ENCODE assay signal across 8 cellular contexts in genomic region chr9:120714088-120714845, GRCh38. TPM values are rescaled to one million over a fixed set of nuclear protein-coding genes. Genes with fewer than 3 reads are reported as not detected.
DNase-seq lines count a peak whose midpoint lies in the region; ATAC-seq, FAIRE-seq and TF ChIP-seq lines count a peak whose summit lies in the region.

Gene MEGF9, minus strand, starts transcription at chr9:120714470. Its CDS starts 112 bp downstream, at chr9:120714358.

- 0 to 1% (median 0%) methylated on average over 72 to 102 of the region's 102 CpGs for WGBS in small intestine, 3 donors

- CTCF ChIA-PET in AG04450 (lab: Charles Lee) = no interaction called here

- H3K4me3 ChIP-seq in AG04450 (ENCODE audit: low read depth, low read length) (peak within 1 kb of the TSS; percentile 77), WERI-Rb-1 (ENCODE audit: low read depth, low read length) (peak within 1 kb of the TSS; percentile 85), bronchial epithelial cell (ENCODE audit: low read depth, low read length) (peak within 1 kb of the TSS; percentile 92), small intestine (ENCODE audit: low read depth in 1 of 2, low read length in 2 of 2) (peak within 1 kb of the TSS; percentile 73 to 91)

- H3K36me3 ChIP-seq in WERI-Rb-1 = no peaks in the 10 kb centered on the region
- no peaks in the 10 kb centered on the region for H3K36me3 ChIP-seq in bronchial epithelial cell (ENCODE audit: control insufficient read depth, insufficient read depth, low read length)
- H3K36me3 ChIP-seq in small intestine (ENCODE audit: control insufficient read depth in 2 of 2, insufficient read depth in 2 of 2, low read length in 2 of 2) = no peaks in the 10 kb centered on the region

- H3K4me1 ChIP-seq in small intestine (ENCODE audit: control insufficient read depth in 2 of 2, insufficient read depth in 1 of 2, low read depth in 1 of 2, low read length in 1 of 2) = peaks cover 0 to 6% of the 10 kb centered on the region in 2 donors

- H3K9me3 ChIP-seq in AG04450 (ENCODE audit: control insufficient read depth, insufficient read depth, low read length) = no peaks in the 10 kb centered on the region
- H3K9me3 ChIP-seq in WERI-Rb-1 (ENCODE audit: severe bottlenecking) = no peaks in the 10 kb centered on the region
- no peaks in the 10 kb centered on the region for H3K9me3 ChIP-seq in small intestine (ENCODE audit: control insufficient read depth, low read depth)

- peak; percentile 91 for DNase-seq in AG04450 (ENCODE audit: low read depth, low spot score)
- DNase-seq in NCI-H2196 treated with DMSO at 0.1 percent for 48 hours (lab: John Stamatoyannopoulos, UW; ENCODE audit: unreplicated experiment) = peak; percentile 93
- DNase-seq in WERI-Rb-1 = peak; percentile 99
- DNase-seq in bronchial epithelial cell (ENCODE audit: low read depth) = peak; percentile 89
- peak; percentile 99 for DNase-seq in iPS-NIHi11 (ENCODE audit: low spot score)
- DNase-seq in small intestine = peak; percentile 99

- H3K27ac ChIP-seq in AG04450 (ENCODE audit: low read depth, low read length) = peak within 1 kb of the TSS; percentile 49
- peak within 1 kb of the TSS; percentile 92 for H3K27ac ChIP-seq in WERI-Rb-1
- H3K27ac ChIP-seq in small intestine (ENCODE audit: low read depth in 1 of 2, low read length in 1 of 2) = peak within 1 kb of the TSS; percentile 58 to 90

- FAIRE-seq in bronchial epithelial cell (lab: Jason Lieb, UNC) (no peak), small intestine (lab: Jason Lieb, UNC) (no peak)

- H3K27me3 ChIP-seq in AG04450 (ENCODE audit: control insufficient read depth, insufficient read depth, low read length) (no peaks in the 10 kb centered on the region), WERI-Rb-1 (ENCODE audit: insufficient read depth, low read depth, severe bottlenecking) (peaks cover 3% of the 10 kb centered on the region), bronchial epithelial cell (ENCODE audit: control insufficient read depth, insufficient read depth, low read length) (no peaks in the 10 kb centered on the region), small intestine (ENCODE audit: control insufficient read depth in 2 of 2, insufficient read depth in 2 of 2, low read length in 2 of 2) (no peaks in the 10 kb centered on the region)

- TF ChIP-seq CTCF in AG04450 (IDR thresholded peaks at IDR 0.05; ENCODE audit: low read depth, low read length) = no peak
- no peak for TF ChIP-seq CTCF in WERI-Rb-1 (IDR thresholded peaks at IDR 0.05; ENCODE audit: low read depth, low read length)
- TF ChIP-seq CTCF in bronchial epithelial cell (IDR thresholded peaks at IDR 0.05; ENCODE audit: insufficient read depth, low read length, severe bottlenecking) = no peak

- POLR2A ChIA-PET in AG04450 (lab: Yijun Ruan, JAX) = interaction anchor here (0.5 to 2.3 kb wide), 5 partner anchors 9 to 70 kb away, joined by 3 to 31 read pairs (median 6); no protein-coding TSS in a partner anchor

- ATAC-seq in GM18907 (IDR thresholded peaks at IDR 0.05; ENCODE audit: unreplicated experiment) (peak; percentile 95), HG03139 (IDR thresholded peaks at IDR 0.05; ENCODE audit: unreplicated experiment) (peak; percentile 93)

RNA-seq across cellular contexts. Expression of gene MEGF9, which starts in this region (rescaled TPM):
- 11.4 and 12.9 TPM in 2 replicates for polyA plus RNA-seq in AG04450 (2011; rRNA removed)
- polyA minus RNA-seq in AG04450 (2011; rRNA and poly(A)+ RNA removed) = 8.2 and 11.6 TPM in 2 replicates
- 4.7 and 5.9 TPM in 2 replicates for total RNA-seq in bronchial epithelial cell
- polyA plus RNA-seq in small intestine = 1 to 10 TPM; 3.0 to 6.4 (median 3.8) TPM

Comparison
In these comparisons a context has a peak if more than half of its experiments do, and no peak if none do; other contexts are left out.
1. Peak in every context shown above with its lines: DNase-seq, ATAC-seq, H3K4me3 ChIP-seq and H3K27ac ChIP-seq.